ENCODE assay signal across 25 cellular contexts in genomic region chr22:22386602-22387385, GRCh38.
DNase-seq lines count a peak whose midpoint lies in the region; ATAC-seq and TF ChIP-seq lines count a peak whose summit lies in the region.
"Had no signal": no experiment of that assay in that cellular context is flagged by ENCODE, and none has a peak within 500 bp of the region (broad histone marks: within the 10 kb centered on the region; RNA-seq: fewer than 3 reads in every experiment).

No MANE protein-coding gene starts in this region.

- H3K9me3 Mint-ChIP-seq in type B pancreatic cell = no peaks in the 10 kb centered on the region
- H3K9me3 Mint-ChIP-seq in CD4-positive, alpha-beta memory T cell = no peaks in the 10 kb centered on the region
- H3K9me3 Mint-ChIP-seq: activated naive CD4-positive, alpha-beta T cell treated with anti-CD3 and anti-CD28 coated beads, Interleukin-2, amount 10 ng/mL, durations not matched to agents 7 days and 5 days; stimulated activated naive CD8-positive, alpha-beta T cell treated with anti-CD3 and anti-CD28 coated beads, Interleukin-15, amount 100 ng/mL, for 72 hours had no signal

- peaks cover 81% of the 10 kb centered on the region for H3K27me3 Mint-ChIP-seq in type B pancreatic cell
- H3K27me3 Mint-ChIP-seq in CD4-positive, alpha-beta memory T cell = peaks cover 24 to 51% of the 10 kb centered on the region in 2 donors

- no peaks in the 10 kb centered on the region for H3K4me1 Mint-ChIP-seq in type B pancreatic cell (ENCODE audit: unreplicated experiment)
- H3K4me1 Mint-ChIP-seq in CD4-positive, alpha-beta memory T cell = no peaks in the 10 kb centered on the region
- H3K4me1 Mint-ChIP-seq: activated naive CD4-positive, alpha-beta T cell treated with anti-CD3 and anti-CD28 coated beads, Interleukin-2, amount 10 ng/mL, durations not matched to agents 7 days and 5 days; stimulated activated naive CD8-positive, alpha-beta T cell treated with anti-CD3 and anti-CD28 coated beads, Interleukin-15, amount 100 ng/mL, for 72 hours had no signal

- DNase-seq in DMS 273 (lab: John Stamatoyannopoulos, UW; ENCODE audit: unreplicated experiment) (peak; percentile 43), DMS 273 treated with DMSO at 0.1 percent for 48 hours (lab: John Stamatoyannopoulos, UW) (no peak), NCI-H146 treated with DMSO at 0.1 percent for 48 hours (lab: John Stamatoyannopoulos, UW; ENCODE audit: unreplicated experiment) (peak; percentile 85), SJCRH30 (peak; percentile 63 to 73), type B pancreatic cell (ENCODE audit: extremely low spot score, unreplicated experiment) (no peak), mucosa of descending colon (no peak), anterior cingulate cortex (lab: John Stamatoyannopoulos, UW) (no peak)
- DNase-seq in CD4-positive, alpha-beta memory T cell = no peak
- DNase-seq: activated CD4-positive, CD25-positive, alpha-beta regulatory T cell; activated CD8-positive, alpha-beta T cell treated with anti-CD3 and anti-CD28 coated beads, Interleukin-2, amount 10 ng/mL, durations not matched to agents 7 days and 5 days; activated naive CD4-positive, alpha-beta T cell treated with anti-CD3 and anti-CD28 coated beads, Interleukin-2, amount 10 ng/mL, durations not matched to agents 7 days and 5 days; activated T-cell treated with anti-CD3 and anti-CD28 coated beads, Interleukin-2, amount 50 U/mL, for 1 hour; AML-193; caudate nucleus; dermis blood vessel endothelial cell; HCEC 1CT; NCI-H1694; NCI-H526 treated with DMSO at 0.1 percent for 48 hours; Peyer's patch; stimulated activated CD4-positive, alpha-beta T cell treated with anti-CD3 and anti-CD28 coated beads, Interleukin-4, amount 100 ng/mL, for 24 hours; stimulated activated naive CD8-positive, alpha-beta T cell treated with anti-CD3 and anti-CD28 coated beads, Interleukin-15, amount 100 ng/mL, for 72 hours had no signal

- H3K27ac ChIP-seq in SJCRH30 = peak overlapping the region; percentile 44
- H3K27ac ChIP-seq in CD4-positive, alpha-beta memory T cell (ENCODE audit: low read depth, low read length) = no peak overlapping the region
- H3K27ac ChIP-seq: 22Rv1, Peyer's patch, SJSA1, tibial nerve had no signal

- H3K9me3 ChIP-seq in SJCRH30 (replicated peaks) (no peaks in the 10 kb centered on the region; the same call in 1 of the 2 replicates), mucosa of descending colon (no peaks in the 10 kb centered on the region)
- no peaks in the 10 kb centered on the region for H3K9me3 ChIP-seq in CD4-positive, alpha-beta memory T cell (ENCODE audit: control insufficient read depth in 1 of 2, low read length in 2 of 2)
- H3K9me3 ChIP-seq: Peyer's patch, SJSA1, tibial nerve had no signal

- CTCF ChIA-PET in CD4-positive, alpha-beta memory T cell (lab: Charles Lee; ENCODE audit: partially characterized antibody) = no interaction called here

- H3K36me3 Mint-ChIP-seq in type B pancreatic cell = no peaks in the 10 kb centered on the region
- H3K36me3 Mint-ChIP-seq in CD4-positive, alpha-beta memory T cell = no peaks in the 10 kb centered on the region
- H3K36me3 Mint-ChIP-seq: activated naive CD4-positive, alpha-beta T cell treated with anti-CD3 and anti-CD28 coated beads, Interleukin-2, amount 10 ng/mL, durations not matched to agents 7 days and 5 days had no signal

- POLR2A ChIA-PET in CD4-positive, alpha-beta memory T cell (lab: Charles Lee; ENCODE audit: partially characterized antibody) = no interaction called here

- H3K4me3 Mint-ChIP-seq in type B pancreatic cell = no peak overlapping the region
- H3K4me3 Mint-ChIP-seq in CD4-positive, alpha-beta memory T cell = no peak overlapping the region
- H3K4me3 Mint-ChIP-seq: activated CD8-positive, alpha-beta T cell treated with anti-CD3 and anti-CD28 coated beads, Interleukin-2, amount 10 ng/mL, durations not matched to agents 7 days and 5 days; activated naive CD4-positive, alpha-beta T cell treated with anti-CD3 and anti-CD28 coated beads, Interleukin-2, amount 10 ng/mL, durations not matched to agents 7 days and 5 days; stimulated activated naive CD8-positive, alpha-beta T cell treated with anti-CD3 and anti-CD28 coated beads, Interleukin-15, amount 100 ng/mL, for 72 hours had no signal

- no peak overlapping the region for H3K4me3 ChIP-seq in SJCRH30
- H3K4me3 ChIP-seq in CD4-positive, alpha-beta memory T cell (ENCODE audit: low read length in 2 of 2) = no peak overlapping the region
- H3K4me3 ChIP-seq in mucosa of descending colon = no peak overlapping the region
- H3K4me3 ChIP-seq: Peyer's patch, SJSA1, smooth muscle cell, tibial nerve had no signal

- intact Hi-C loops in CD4-positive, alpha-beta memory T cell (cut with micrococcal nuclease) = no loop called here
- intact Hi-C loops in mucosa of descending colon (cut with DNase I, micrococcal nuclease) = no loop called here

- ATAC-seq in mucosa of descending colon = no peak
- ATAC-seq: activated CD8-positive, alpha-beta T cell treated with anti-CD3 and anti-CD28 coated beads, Interleukin-2, amount 10 ng/mL, durations not matched to agents 7 days and 5 days; stimulated activated naive CD8-positive, alpha-beta T cell treated with anti-CD3 and anti-CD28 coated beads, Interleukin-15, amount 100 ng/mL, for 72 hours had no signal

- H3K27me3 ChIP-seq in SJCRH30 = no peaks in the 10 kb centered on the region
- no peaks in the 10 kb centered on the region for H3K27me3 ChIP-seq in CD4-positive, alpha-beta memory T cell (ENCODE audit: insufficient read depth, low read length)
- H3K27me3 ChIP-seq: Peyer's patch, tibial nerve had no signal

- no peak for TF ChIP-seq CTCF in type B pancreatic cell (conservative IDR thresholded peaks at IDR 0.05)
- TF ChIP-seq CTCF in mucosa of descending colon (IDR thresholded peaks at IDR 0.05) = no peak

- H3K4me1 ChIP-seq in SJCRH30 (peaks cover 37% of the 10 kb centered on the region), mucosa of descending colon (ENCODE audit: low read depth) (no peaks in the 10 kb centered on the region)
- H3K4me1 ChIP-seq in CD4-positive, alpha-beta memory T cell (ENCODE audit: insufficient read depth, low read length) = no peaks in the 10 kb centered on the region
- H3K4me1 ChIP-seq: Peyer's patch, SJSA1, tibial nerve had no signal

- H3K36me3 ChIP-seq in SJCRH30 (no peaks in the 10 kb centered on the region), mucosa of descending colon (ENCODE audit: low read depth) (no peaks in the 10 kb centered on the region)
- no peaks in the 10 kb centered on the region for H3K36me3 ChIP-seq in CD4-positive, alpha-beta memory T cell (ENCODE audit: insufficient read depth, low read length)
- H3K36me3 ChIP-seq: Peyer's patch, SJSA1, tibial nerve had no signal

- peak overlapping the region; percentile 64 for H3K27ac Mint-ChIP-seq in type B pancreatic cell
- H3K27ac Mint-ChIP-seq in CD4-positive, alpha-beta memory T cell = no peak overlapping the region
- H3K27ac Mint-ChIP-seq: activated CD8-positive, alpha-beta T cell treated with anti-CD3 and anti-CD28 coated beads, Interleukin-2, amount 10 ng/mL, durations not matched to agents 7 days and 5 days; activated naive CD4-positive, alpha-beta T cell treated with anti-CD3 and anti-CD28 coated beads, Interleukin-2, amount 10 ng/mL, durations not matched to agents 7 days and 5 days; stimulated activated naive CD8-positive, alpha-beta T cell treated with anti-CD3 and anti-CD28 coated beads, Interleukin-15, amount 100 ng/mL, for 72 hours had no signal

Comparison
In these comparisons a context has a peak if more than half of its experiments do, and no peak if none do; other contexts are left out.
1. DNase-seq: peak in DMS 273 (single experiment), NCI-H146 treated with DMSO at 0.1 percent for 48 hours (single experiment) and SJCRH30 (2 of 2); none in DMS 273 treated with DMSO at 0.1 percent for 48 hours (single experiment), type B pancreatic cell (single experiment), CD4-positive, alpha-beta memory T cell (0 of 5), mucosa of descending colon (0 of 3) and anterior cingulate cortex (0 of 58).